23 cellular contexts compared by ENCODE assay signal in genomic region chr18:32261003-32261402, GRCh38.
DNase-seq lines count a peak whose midpoint lies in the region; FAIRE-seq and TF ChIP-seq lines count a peak whose summit lies in the region.
"Had no signal": no experiment of that assay in that cellular context is flagged by ENCODE, and none has a peak within 500 bp of the region (broad histone marks: within the 10 kb centered on the region; RNA-seq: fewer than 3 reads in every experiment).

No MANE protein-coding gene starts in this region.

- H3K4me3 Mint-ChIP-seq in Caco-2 (ENCODE audit: unreplicated experiment): no peak overlapping the region
- H3K4me3 Mint-ChIP-seq: activated B cell treated with CpG ODN at 0.5 μM for 24 hours; activated naive CD4-positive, alpha-beta T cell treated with anti-CD3 and anti-CD28 coated beads, Interleukin-2, amount 50 U/mL, for 24 hours; dendritic cell treated with granulocyte-macrophage colony-stimulating factor and Interleukin-4, amounts not matched to agents 40 ng/mL and 50 ng/mL, for 4 days; immature natural killer cell; T-helper 2 cell treated with Interferon-gamma antibody and Interleukin-4, amounts not matched to agents 5 μg/mL and 100 μg/mL, for 36 hours had no signal

- H3K4me2 ChIP-seq in keratinocyte (ENCODE audit: control insufficient read depth, extremely low read depth, insufficient read depth, low read depth, low read length): no peak overlapping the region

- H3K27ac Mint-ChIP-seq in Caco-2 (ENCODE audit: unreplicated experiment): no peak overlapping the region
- H3K27ac Mint-ChIP-seq: activated B cell treated with CpG ODN at 0.5 μM for 24 hours; activated naive CD4-positive, alpha-beta T cell treated with anti-CD3 and anti-CD28 coated beads, Interleukin-2, amount 50 U/mL, for 24 hours; dendritic cell treated with granulocyte-macrophage colony-stimulating factor and Interleukin-4, amounts not matched to agents 40 ng/mL and 50 ng/mL, for 4 days; immature natural killer cell; T-helper 2 cell treated with Interferon-gamma antibody and Interleukin-4, amounts not matched to agents 5 μg/mL and 100 μg/mL, for 36 hours had no signal

- H3K27ac ChIP-seq in brain microvascular endothelial cell (no peak overlapping the region), keratinocyte (ENCODE audit: control insufficient read depth, insufficient read depth, low read length) (no peak overlapping the region)
- H3K27ac ChIP-seq: pancreas, SJCRH30 had no signal

- H2AFZ ChIP-seq in keratinocyte (ENCODE audit: control insufficient read depth, low read length): no peak overlapping the region

- no peaks in the 10 kb centered on the region for H4K20me1 ChIP-seq in keratinocyte (ENCODE audit: control insufficient read depth, extremely low read depth, insufficient read depth, low read length)

- H3K4me3 ChIP-seq in GM12864 (ENCODE audit: low read depth, low read length) (no peak overlapping the region), brain microvascular endothelial cell (ENCODE audit: low read depth, low read length) (no peak overlapping the region), keratinocyte (ENCODE audit: control insufficient read depth in 2 of 3, extremely low read depth in 1 of 3, insufficient read depth in 2 of 3, low read depth in 1 of 3, low read length in 3 of 3) (no peak overlapping the region), Caco-2 (ENCODE audit: low read depth, low read length) (no peak overlapping the region)
- H3K4me3 ChIP-seq: lung, pancreas, SJCRH30 had no signal

- H3K36me3 ChIP-seq in brain microvascular endothelial cell (replicated peaks): no peaks in the 10 kb centered on the region
- H3K36me3 ChIP-seq in keratinocyte (ENCODE audit: control insufficient read depth in 2 of 2, extremely low read depth in 1 of 2, insufficient read depth in 2 of 2, low read length in 2 of 2): no peaks in the 10 kb centered on the region
- H3K36me3 ChIP-seq in Caco-2 (ENCODE audit: control insufficient read depth, insufficient read depth, low read length): no peaks in the 10 kb centered on the region
- H3K36me3 ChIP-seq: SJCRH30 had no signal

- H3K9me1 ChIP-seq in keratinocyte (ENCODE audit: control insufficient read depth, extremely low read depth, insufficient read depth, low read length): no peaks in the 10 kb centered on the region

- H3K9ac ChIP-seq in keratinocyte (ENCODE audit: control insufficient read depth, extremely low read depth, insufficient read depth, low read length): no peak overlapping the region

- dilution Hi-C loops in keratinocyte (cut with MboI; ENCODE audit: extremely low pct_ligation_motif_present, low sequenced_read_pairs): no loop called here

- no peaks in the 10 kb centered on the region for H3K9me3 ChIP-seq in keratinocyte (ENCODE audit: control insufficient read depth, low read depth, low read length)
- no peaks in the 10 kb centered on the region for H3K9me3 ChIP-seq in Caco-2
- H3K9me3 ChIP-seq: pancreas, SJCRH30 had no signal

- H3K9me3 Mint-ChIP-seq in Caco-2 (ENCODE audit: unreplicated experiment): no peaks in the 10 kb centered on the region
- H3K9me3 Mint-ChIP-seq: activated B cell treated with CpG ODN at 0.5 μM for 24 hours; activated naive CD4-positive, alpha-beta T cell treated with anti-CD3 and anti-CD28 coated beads, Interleukin-2, amount 50 U/mL, for 24 hours; dendritic cell treated with granulocyte-macrophage colony-stimulating factor and Interleukin-4, amounts not matched to agents 40 ng/mL and 50 ng/mL, for 4 days; T-helper 2 cell treated with Interferon-gamma antibody and Interleukin-4, amounts not matched to agents 5 μg/mL and 100 μg/mL, for 36 hours had no signal

- in situ Hi-C loops in brain microvascular endothelial cell (cut with HindIII; ENCODE audit: low pct_ligation_motif_present, low sequenced_read_pairs): no loop called here

- intact Hi-C loops in Caco-2 (cut with micrococcal nuclease; ENCODE audit: unreplicated experiment): no loop called here

- H3K27me3 ChIP-seq in brain microvascular endothelial cell (replicated peaks): no peaks in the 10 kb centered on the region
- H3K27me3 ChIP-seq in keratinocyte (ENCODE audit: control insufficient read depth, extremely low read depth, insufficient read depth, low read length): no peaks in the 10 kb centered on the region
- no peaks in the 10 kb centered on the region for H3K27me3 ChIP-seq in Caco-2 (replicated peaks; ENCODE audit: control insufficient read depth, insufficient read depth, low read length)
- H3K27me3 ChIP-seq: pancreas, SJCRH30 had no signal

- H3K79me2 ChIP-seq in keratinocyte (ENCODE audit: control insufficient read depth, insufficient read depth, low read length): no peaks in the 10 kb centered on the region

- CTCF ChIA-PET in HEK293T (lab: Yijun Ruan, JAX) (interaction anchor here (0.6 to 2.7 kb wide), 4 partner anchors 8 to 290 kb away, joined by 5 to 11 read pairs (median 8); no protein-coding TSS in a partner anchor), Caco-2 (lab: Charles Lee) (no interaction called here)

- BruUV-seq in Caco-2 (replicated peaks; lab: Mats Ljungman, UMichigan): no TSS peak

- DNase-seq in GM12864 (ENCODE audit: low read depth) (no peak), HEK293T (ENCODE audit: extremely low spot score) (peak; percentile 57), brain microvascular endothelial cell (no peak), keratinocyte (ENCODE audit: low read depth, low spot score) (no peak), Caco-2 (no peak), NOMO-1 treated with dmso at 0.1 percent for 144 hours (lab: John Stamatoyannopoulos, UW; ENCODE audit: unreplicated experiment) (no peak)
- no peak for DNase-seq in activated CD4-positive, alpha-beta T cell treated with anti-CD3 and anti-CD28 coated beads, Interleukin-2, amount 50 U/mL, for 1 hour
- DNase-seq: activated B cell treated with CpG ODN at 0.5 μM for 24 hours; activated T-cell treated with anti-CD3 and anti-CD28 coated beads, Interleukin-2, amount 50 U/mL, for 48 hours; GF-D8; head of caudate nucleus; immature natural killer cell; IMR-90; NCI-H1694 treated with DMSO at 0.1 percent for 48 hours; OCI-M1; pancreas; SJCRH30; stimulated activated CD4-positive, alpha-beta T cell treated with anti-CD3 and anti-CD28 coated beads, Interleukin-4, amount 100 ng/mL, for 1 hour had no signal

- TF ChIP-seq CTCF in GM12864 (IDR thresholded peaks at IDR 0.05; ENCODE audit: low read depth, low read length, missing control alignments): peak; percentile 24
- peak; percentile 37 for TF ChIP-seq CTCF in brain microvascular endothelial cell (IDR thresholded peaks at IDR 0.05; ENCODE audit: low read depth, low read length, missing control alignments)
- peak; percentile 4 to 34 (median 22) for TF ChIP-seq CTCF in keratinocyte (optimal IDR thresholded peaks at IDR 0.05 in 1 of 3, IDR thresholded peaks at IDR 0.05 in 1 of 3, conservative IDR thresholded peaks at IDR 0.05 in 1 of 3; ENCODE audit: extremely low read depth in 1 of 3, insufficient read depth in 2 of 3, low read length in 3 of 3)
- no peak for TF ChIP-seq CTCF in Caco-2 (IDR thresholded peaks at IDR 0.05; ENCODE audit: insufficient read depth in 1 of 2, low read depth in 1 of 2, low read length in 1 of 2, severe bottlenecking in 1 of 2, unreplicated experiment in 1 of 2)

- no peak for FAIRE-seq in keratinocyte (lab: Jason Lieb, UNC)
- FAIRE-seq: pancreas, urothelium cell line had no signal

- H3K4me1 ChIP-seq in keratinocyte (ENCODE audit: control insufficient read depth, extremely low read depth, insufficient read depth, low read length): no peaks in the 10 kb centered on the region
- H3K4me1 ChIP-seq in Caco-2: peaks cover 8% of the 10 kb centered on the region; the same call in 1 of the 2 replicates
- H3K4me1 ChIP-seq: pancreas, SJCRH30 had no signal

- H3K36me3 Mint-ChIP-seq in Caco-2 (ENCODE audit: insufficient read depth, unreplicated experiment): no peaks in the 10 kb centered on the region
- H3K36me3 Mint-ChIP-seq: activated naive CD4-positive, alpha-beta T cell treated with anti-CD3 and anti-CD28 coated beads, Interleukin-2, amount 50 U/mL, for 24 hours; immature natural killer cell had no signal

- H3K27me3 Mint-ChIP-seq in Caco-2 (ENCODE audit: insufficient read depth, unreplicated experiment): peaks cover 2% of the 10 kb centered on the region

- POLR2A ChIA-PET in HEK293T (lab: Yijun Ruan, JAX): no interaction called here
- POLR2A ChIA-PET in Caco-2 (lab: Charles Lee): no interaction called here

- H3K4me1 Mint-ChIP-seq in Caco-2 (ENCODE audit: low read depth, unreplicated experiment): peaks cover 6% of the 10 kb centered on the region
- H3K4me1 Mint-ChIP-seq: activated B cell treated with CpG ODN at 0.5 μM for 24 hours; activated naive CD4-positive, alpha-beta T cell treated with anti-CD3 and anti-CD28 coated beads, Interleukin-2, amount 50 U/mL, for 24 hours; immature natural killer cell had no signal

TF ChIP-seq in HEK293T, 16 proteins besides CTCF, POLR2A, EP300 and RAD21:
- TF ChIP-seq BHLHE40 (IDR thresholded peaks at IDR 0.05; ENCODE audit: borderline replicate concordance) (no peak), FOXK2 (IDR thresholded peaks at IDR 0.05) (no peak), L3MBTL2 (conservative IDR thresholded peaks at IDR 0.05) (no peak), ELF4 (IDR thresholded peaks at IDR 0.05) (no peak), LEF1 (IDR thresholded peaks at IDR 0.05; ENCODE audit: borderline replicate concordance) (no peak)

Comparison
In these comparisons a context has a peak if more than half of its experiments do, and no peak if none do; other contexts are left out.
1. CTCF ChIP-seq: peak in GM12864 (single experiment), brain microvascular endothelial cell (single experiment) and keratinocyte (3 of 3); none in Caco-2 (0 of 2).